ENCODE assay signal across 8 cellular contexts in genomic region chr19:45423589-45424190, GRCh38. TPM values are rescaled to one million over a fixed set of nuclear protein-coding genes. Genes with fewer than 3 reads are reported as not detected.
DNase-seq lines count a peak whose midpoint lies in the region; ATAC-seq and TF ChIP-seq lines count a peak whose summit lies in the region.

Gene ERCC1, minus strand, starts transcription at chr19:45423917. Its CDS starts 543 bp downstream, at chr19:45423374.

- H3K4me3 Mint-ChIP-seq in T-helper 17 cell: peak within 1 kb of the TSS; percentile 98

- in situ Hi-C loops in brain microvascular endothelial cell (cut with HindIII; ENCODE audit: low pct_ligation_motif_present, low sequenced_read_pairs): no loop called here

- H3K4me3 ChIP-seq in brain microvascular endothelial cell (ENCODE audit: low read depth, low read length) (peak within 1 kb of the TSS; percentile 72), iPS-18a (ENCODE audit: low read length) (peak within 1 kb of the TSS; percentile 86), skeletal muscle satellite cell (ENCODE audit: low read length) (peak within 1 kb of the TSS; percentile 82)

- ATAC-seq in GM18502 (IDR thresholded peaks at IDR 0.05; ENCODE audit: poor library complexity, unreplicated experiment) (peak; percentile 54), HG02938 (IDR thresholded peaks at IDR 0.05; ENCODE audit: unreplicated experiment) (peak; percentile 60), T-helper 17 cell (peak; percentile 72)

- peaks cover 5% of the 10 kb centered on the region for H3K27me3 Mint-ChIP-seq in T-helper 17 cell

- DNase-seq in NCI-H1694 treated with DMSO at 0.1 percent for 48 hours (lab: John Stamatoyannopoulos, UW): peak; percentile 94
- peak in 2 of 3 donors; percentile 53 to 77 for DNase-seq in T-helper 17 cell
- DNase-seq in brain microvascular endothelial cell: peak; percentile 97

- H3K9ac ChIP-seq in iPS-18a (ENCODE audit: low read length): peak within 1 kb of the TSS; percentile 67
- peak within 1 kb of the TSS; percentile 90 for H3K9ac ChIP-seq in skeletal muscle satellite cell (ENCODE audit: low read depth, low read length)

- peak within 1 kb of the TSS; percentile 100 for H3K27ac ChIP-seq in 22Rv1
- H3K27ac ChIP-seq in brain microvascular endothelial cell: peak within 1 kb of the TSS; percentile 96
- H3K27ac ChIP-seq in iPS-18a (ENCODE audit: low read length): peak within 1 kb of the TSS; percentile 80

- H3K27me3 ChIP-seq in brain microvascular endothelial cell (replicated peaks) (no peaks in the 10 kb centered on the region), iPS-18a (ENCODE audit: control insufficient read depth, insufficient read depth, low read length) (peaks cover 4% of the 10 kb centered on the region), skeletal muscle satellite cell (ENCODE audit: control insufficient read depth, insufficient read depth, low read length) (no peaks in the 10 kb centered on the region)

- H3K36me3 ChIP-seq in brain microvascular endothelial cell (replicated peaks): peaks cover 15% of the 10 kb centered on the region
- H3K36me3 ChIP-seq in iPS-18a (ENCODE audit: control insufficient read depth, low read depth, low read length): peaks cover 3% of the 10 kb centered on the region
- peaks cover 27% of the 10 kb centered on the region for H3K36me3 ChIP-seq in skeletal muscle satellite cell (ENCODE audit: insufficient read depth, low read length)

- TF ChIP-seq CTCF in 22Rv1 (IDR thresholded peaks at IDR 0.05) (no peak), brain microvascular endothelial cell (IDR thresholded peaks at IDR 0.05; ENCODE audit: low read depth, low read length, missing control alignments) (no peak)

- H3K4me2 ChIP-seq in skeletal muscle satellite cell (ENCODE audit: low read length): peak within 1 kb of the TSS; percentile 87

- H3K4me1 ChIP-seq in iPS-18a (ENCODE audit: control insufficient read depth, low read depth, low read length) (peaks cover 11% of the 10 kb centered on the region), skeletal muscle satellite cell (ENCODE audit: control insufficient read depth, insufficient read depth, low read length) (peaks cover 49% of the 10 kb centered on the region)

- H3K27ac Mint-ChIP-seq in T-helper 17 cell: peak within 1 kb of the TSS; percentile 92

- peaks cover 4% of the 10 kb centered on the region for H3K36me3 Mint-ChIP-seq in T-helper 17 cell (ENCODE audit: low read depth)

- peaks cover 38% of the 10 kb centered on the region for H3K4me1 Mint-ChIP-seq in T-helper 17 cell

- H3K9me3 ChIP-seq in T-helper 17 cell (ENCODE audit: control insufficient read depth, low read length, poor library complexity, severe bottlenecking) (no peaks in the 10 kb centered on the region), iPS-18a (ENCODE audit: control insufficient read depth, low read depth, low read length) (no peaks in the 10 kb centered on the region), skeletal muscle satellite cell (replicated peaks; ENCODE audit: low read length) (no peaks in the 10 kb centered on the region)

RNA-seq across cellular contexts. Expression of gene ERCC1, which starts in this region (rescaled TPM):
- 10 to 100 TPM; 28.4 to 36.2 TPM for total RNA-seq in T-helper 17 cell
- 167 and 201 TPM in 2 replicates for total RNA-seq in skeletal muscle satellite cell (2012; rRNA removed)

Comparison
In these comparisons a context has a peak if more than half of its experiments do, and no peak if none do; other contexts are left out.
1. Peak in every context shown above with its lines: DNase-seq, ATAC-seq, H3K4me3 ChIP-seq and H3K27ac ChIP-seq.